ENCODE assay signal across 19 cellular contexts in the genomic region with DNA sequence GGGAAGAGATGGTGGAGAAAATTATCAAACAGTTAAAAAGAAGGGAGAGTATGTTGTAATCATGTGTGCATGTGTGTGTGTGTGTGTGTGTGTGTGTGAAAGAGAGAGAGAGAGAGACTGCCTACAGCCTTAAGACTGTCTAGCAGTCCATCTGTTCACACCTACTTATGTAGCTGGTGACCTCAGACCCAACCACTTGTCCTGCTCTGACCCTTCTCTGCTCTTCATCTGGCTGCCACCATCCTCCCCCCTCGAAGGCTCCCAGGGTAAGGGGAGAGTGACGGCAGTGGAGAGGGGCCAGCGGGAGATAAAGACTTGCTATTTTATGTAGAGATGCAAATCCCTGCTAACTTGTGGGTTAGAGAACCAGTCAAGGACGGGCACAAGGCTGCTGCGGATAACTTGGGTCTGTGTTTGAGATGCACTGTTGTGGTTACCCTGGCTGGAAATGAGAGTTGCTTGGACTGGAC. TPM values are rescaled to one million over a fixed set of nuclear protein-coding genes. Genes with fewer than 3 reads are reported as not detected.
DNase-seq lines count a peak whose midpoint lies in the region; FAIRE-seq and TF ChIP-seq lines count a peak whose summit lies in the region.
"Had no signal": no experiment of that assay in that cellular context is flagged by ENCODE, and none has a peak within 500 bp of the region (broad histone marks: within the 10 kb centered on the region; RNA-seq: fewer than 3 reads in every experiment).

No MANE protein-coding gene starts in this region.

- H3K9ac ChIP-seq in neural progenitor cell: no peak overlapping the region
- H3K9ac ChIP-seq in kidney (ENCODE audit: low read length in 2 of 2): no peak overlapping the region

- H3K4me3 Mint-ChIP-seq in neural progenitor cell: no peak overlapping the region
- H3K4me3 Mint-ChIP-seq: activated naive CD4-positive, alpha-beta T cell treated with anti-CD3 and anti-CD28 coated beads, Interleukin-2, amount 10 ng/mL, durations not matched to agents 7 days and 5 days; nephron had no signal

- peaks cover 15% of the 10 kb centered on the region for H4K20me1 ChIP-seq in neural progenitor cell (ENCODE audit: low read depth)

- no peak for TF ChIP-seq EP300 in transverse colon (IDR thresholded peaks at IDR 0.05; ENCODE audit: low read depth)

- in situ Hi-C loops in transverse colon (cut with MboI; ENCODE audit: low pct_ligation_motif_present in 1 of 4, low pct_unique_long_range_greater_than_20kb in 1 of 4, low sequenced_read_pairs in 3 of 4): loop anchor here in 1 of 4 donors (10.0 kb wide), 1 partner anchor 70 kb away; no protein-coding TSS in a partner anchor

- no peak for TF ChIP-seq CTCF in fibroblast of pulmonary artery (IDR thresholded peaks at IDR 0.05; ENCODE audit: low read length, missing control alignments)
- no peak for TF ChIP-seq CTCF in neural progenitor cell (IDR thresholded peaks at IDR 0.05)
- no peak for TF ChIP-seq CTCF in kidney (IDR thresholded peaks at IDR 0.05; ENCODE audit: borderline replicate concordance, extremely low read depth, insufficient read depth)
- no peak for TF ChIP-seq CTCF in transverse colon (IDR thresholded peaks at IDR 0.05)

- H3K79me2 ChIP-seq in neural progenitor cell (ENCODE audit: low read depth): no peaks in the 10 kb centered on the region

- peaks cover 56% of the 10 kb centered on the region for H3K4me1 ChIP-seq in neural progenitor cell
- H3K4me1 ChIP-seq in kidney (ENCODE audit: control insufficient read depth in 1 of 2, insufficient read depth in 1 of 2, low read depth in 1 of 2, low read length in 2 of 2): peaks cover 0 to 3% of the 10 kb centered on the region in 2 donors
- peaks cover 0 to 32% (median 7%) of the 10 kb centered on the region in 4 donors for H3K4me1 ChIP-seq in transverse colon
- H3K4me1 ChIP-seq: breast epithelium had no signal

- 60 to 70% methylated on average over 2 to 5 of the region's 5 CpGs for WGBS in transverse colon (ENCODE audit: low coverage in 1 of 2), 2 donors

- peaks cover 35% of the 10 kb centered on the region for H3F3A ChIP-seq in neural progenitor cell (ENCODE audit: low read depth)

- peaks cover 2% of the 10 kb centered on the region for H3K27me3 Mint-ChIP-seq in neural progenitor cell (ENCODE audit: insufficient read depth, low read depth)

- intact Hi-C loops in kidney (cut with DNase I) (loop anchor here (10.0 kb wide), 1 partner anchor 70 kb away; no protein-coding TSS in a partner anchor), transverse colon (cut with DNase I; ENCODE audit: low total_unique reads) (loop anchor here (5.0 kb wide), 1 partner anchor 1003 kb away; no protein-coding TSS in a partner anchor)

- no peak overlapping the region for H2AFZ ChIP-seq in neural progenitor cell (replicated peaks)

- H3K9me3 ChIP-seq in neural progenitor cell (ENCODE audit: low read depth) (no peaks in the 10 kb centered on the region), kidney (ENCODE audit: control insufficient read depth in 1 of 2, low read length in 2 of 2) (no peaks in the 10 kb centered on the region), transverse colon (no peaks in the 10 kb centered on the region)
- H3K9me3 ChIP-seq: breast epithelium, thoracic aorta had no signal

- DNase-seq in DMS 273 (lab: John Stamatoyannopoulos, UW; ENCODE audit: unreplicated experiment) (peak; percentile 52), DMS 273 treated with DMSO at 0.1 percent for 48 hours (lab: John Stamatoyannopoulos, UW) (no peak), NCI-H2227 treated with DMSO at 0.1 percent for 48 hours (lab: John Stamatoyannopoulos, UW) (peak; percentile 31), fibroblast of pulmonary artery (ENCODE audit: low read depth) (peak; percentile 34), neural progenitor cell (ENCODE audit: low spot score) (no peak), kidney (no peak), T-helper 9 cell (no peak), transverse colon (no peak)
- DNase-seq: activated naive CD4-positive, alpha-beta T cell treated with anti-CD3 and anti-CD28 coated beads, Interleukin-2, amount 10 ng/mL, durations not matched to agents 7 days and 5 days; activated T-cell treated with anti-CD3 and anti-CD28 coated beads for 4 hours; C1 segment of cervical spinal cord; effector CD8-positive, alpha-beta T cell; NCI-H2029 treated with DMSO at 0.1 percent for 48 hours; NCI-H748 treated with DMSO at 0.1 percent for 48 hours had no signal

- H3K4me2 ChIP-seq in neural progenitor cell: peak overlapping the region; percentile 36

- no peak for TF ChIP-seq POLR2A in transverse colon (IDR thresholded peaks at IDR 0.05)

- H3K36me3 Mint-ChIP-seq in neural progenitor cell: no peaks in the 10 kb centered on the region
- H3K36me3 Mint-ChIP-seq: activated naive CD4-positive, alpha-beta T cell treated with anti-CD3 and anti-CD28 coated beads, Interleukin-2, amount 10 ng/mL, durations not matched to agents 7 days and 5 days had no signal

- no peak overlapping the region for H3K27ac ChIP-seq in neural progenitor cell
- H3K27ac ChIP-seq in kidney (ENCODE audit: low read depth in 2 of 2, low read length in 2 of 2): no peak overlapping the region
- H3K27ac ChIP-seq in transverse colon: no peak overlapping the region
- H3K27ac ChIP-seq: 22Rv1, breast epithelium, thoracic aorta had no signal

- FAIRE-seq in kidney (lab: Jason Lieb, UNC): no peak

- H3K9me3 Mint-ChIP-seq in neural progenitor cell: no peaks in the 10 kb centered on the region
- H3K9me3 Mint-ChIP-seq: activated naive CD4-positive, alpha-beta T cell treated with anti-CD3 and anti-CD28 coated beads, Interleukin-2, amount 10 ng/mL, durations not matched to agents 7 days and 5 days; nephron had no signal

- peak overlapping the region; percentile 5 for H3K27ac Mint-ChIP-seq in neural progenitor cell
- H3K27ac Mint-ChIP-seq: activated naive CD4-positive, alpha-beta T cell treated with anti-CD3 and anti-CD28 coated beads, Interleukin-2, amount 10 ng/mL, durations not matched to agents 7 days and 5 days; nephron had no signal

- H3K4me3 ChIP-seq in fibroblast of pulmonary artery (replicated peaks; ENCODE audit: low read depth, low read length) (no peak overlapping the region), neural progenitor cell (no peak overlapping the region), kidney (ENCODE audit: low read length in 2 of 2) (no peak overlapping the region), transverse colon (no peak overlapping the region)
- H3K4me3 ChIP-seq: breast epithelium, lung, thoracic aorta had no signal

- H3K27me3 ChIP-seq in neural progenitor cell (peaks cover 42% of the 10 kb centered on the region), transverse colon (peaks cover 18% of the 10 kb centered on the region)
- H3K27me3 ChIP-seq: breast epithelium had no signal

- peaks cover 61% of the 10 kb centered on the region for H3K4me1 Mint-ChIP-seq in neural progenitor cell

- H3K36me3 ChIP-seq in neural progenitor cell (no peaks in the 10 kb centered on the region), kidney (ENCODE audit: control insufficient read depth in 1 of 2, insufficient read depth in 2 of 2, low read length in 2 of 2) (no peaks in the 10 kb centered on the region), transverse colon (no peaks in the 10 kb centered on the region)
- H3K36me3 ChIP-seq: breast epithelium, thoracic aorta had no signal

RNA-seq across cellular contexts. Expression of gene GRAMD1B, which starts 24.9 kb away (rescaled TPM):
- total RNA-seq in neural progenitor cell (ENCODE audit: low replicate concordance): 12.6 and 32.6 TPM in 2 replicates
- 4.4 TPM for total RNA-seq in kidney
- polyA plus RNA-seq in kidney (ENCODE audit: insufficient read depth, low read depth, low replicate concordance): 18.2 TPM
- total RNA-seq in transverse colon: 10 to 100 TPM in 2 of 4 donors, 1 to 10 TPM in 2; 4.3 to 58.4 (median 9.9) TPM

Comparison
In these comparisons a context has a peak if more than half of its experiments do, and no peak if none do; other contexts are left out.
1. DNase-seq: peak in DMS 273 (single experiment), NCI-H2227 treated with DMSO at 0.1 percent for 48 hours (single experiment) and fibroblast of pulmonary artery (single experiment); none in DMS 273 treated with DMSO at 0.1 percent for 48 hours (single experiment), neural progenitor cell (single experiment), kidney (single experiment), T-helper 9 cell (single experiment) and transverse colon (single experiment).